Comparison of ENCODE assay signal across 28 cellular contexts in genomic region chr20:7366189-7366588, GRCh38.
"Had no signal": no experiment of that assay in that cellular context is flagged by ENCODE, and none has a peak within 500 bp of the region (broad histone marks: within the 10 kb centered on the region; RNA-seq: fewer than 3 reads in every experiment).

No MANE protein-coding gene starts in this region.

- H3K27me3 ChIP-seq: ascending aorta, breast epithelium, cardiac muscle cell, colonic mucosa, esophagus squamous epithelium, gastrocnemius medialis, heart right ventricle had no signal

- H3K9me3 ChIP-seq: ascending aorta, breast epithelium, colonic mucosa, esophagus squamous epithelium, gastrocnemius medialis had no signal

- H3K4me3 ChIP-seq: ascending aorta, breast epithelium, cardiac muscle cell, colonic mucosa, esophagus squamous epithelium, gastrocnemius medialis, heart right ventricle had no signal

- ATAC-seq: activated naive CD4-positive, alpha-beta T cell treated with anti-CD3 and anti-CD28 coated beads, Interleukin-2, amount 50 U/mL, for 72 hours; activated T-cell treated with anti-CD3 and anti-CD28 coated beads, Interleukin-2, amount 50 U/mL, for 72 hours; gastrocnemius medialis; heart right ventricle; WTC11 had no signal

- H3K36me3 ChIP-seq: ascending aorta, breast epithelium, cardiac muscle cell, colonic mucosa, esophagus squamous epithelium, gastrocnemius medialis, heart right ventricle had no signal

- DNase-seq: activated CD4-positive, alpha-beta memory T cell treated with anti-CD3 and anti-CD28 coated beads, Interleukin-2, amount 10 ng/mL, durations not matched to agents 7 days and 5 days; activated CD4-positive, alpha-beta T cell treated with anti-CD3 and anti-CD28 coated beads for 1 hour; activated CD4-positive, alpha-beta T cell treated with anti-CD3 and anti-CD28 coated beads for 4 hours; activated CD4-positive, alpha-beta T cell treated with anti-CD3 and anti-CD28 coated beads, Interleukin-2, amount 10 ng/mL, durations not matched to agents 7 days and 5 days; activated CD4-positive, alpha-beta T cell treated with anti-CD3 and anti-CD28 coated beads, Interleukin-2, amount 50 U/mL, for 4 hours; activated CD8-positive, alpha-beta memory T cell treated with anti-CD3 and anti-CD28 coated beads, Interleukin-2, amount 50 U/mL, for 48 hours; activated gamma-delta T cell; activated naive CD4-positive, alpha-beta T cell; activated naive CD4-positive, alpha-beta T cell treated with anti-CD3 and anti-CD28 coated beads, Interleukin-2, amount 10 ng/mL, durations not matched to agents 7 days and 5 days; activated naive CD8-positive, alpha-beta T cell treated with anti-CD3 and anti-CD28 coated beads, Interleukin-2, amount 10 ng/mL, durations not matched to agents 7 days and 5 days; activated T-cell treated with anti-CD3 and anti-CD28 coated beads for 4 hours; activated T-cell treated with anti-CD3 and anti-CD28 coated beads, Interleukin-2, amount 50 U/mL, for 24 hours; activated T-cell treated with anti-CD3 and anti-CD28 coated beads, Interleukin-2, amount 50 U/mL, for 72 hours; central memory CD4-positive, alpha-beta T cell; cerebellar nuclear complex; colonic mucosa; effector CD8-positive, alpha-beta T cell; esophagus squamous epithelium; foreskin fibroblast; gastrocnemius medialis; heart right ventricle; T-helper 2 cell had no signal

- H3K27ac ChIP-seq: ascending aorta, breast epithelium, cardiac muscle cell, colonic mucosa, epithelial cell of prostate, esophagus squamous epithelium, gastrocnemius medialis, heart right ventricle had no signal

- H3K4me1 ChIP-seq: ascending aorta, breast epithelium, colonic mucosa, esophagus squamous epithelium, gastrocnemius medialis, heart right ventricle had no signal
